In genomic region chr1:97017895-97018294, GRCh38 we compare ENCODE assay signal across 17 cellular contexts.
A peak's percentile ranks its signal among the peaks of the same experiment; 100 is the strongest.
DNase-seq lines count a peak whose midpoint lies in the region; FAIRE-seq and TF ChIP-seq lines count a peak whose summit lies in the region.
"Had no signal": no experiment of that assay in that cellular context is flagged by ENCODE, and none has a peak within 500 bp of the region (broad histone marks: within the 10 kb centered on the region; RNA-seq: fewer than 3 reads in every experiment).

No MANE protein-coding gene starts in this region.

- H2BK120ac ChIP-seq in neuronal stem cell (ENCODE audit: low read depth, low read length), result no peak overlapping the region

- no peak overlapping the region for H4K91ac ChIP-seq in neuronal stem cell (ENCODE audit: low read depth, low read length, poor library complexity)

- no peaks in the 10 kb centered on the region for H3K27me3 ChIP-seq in bronchial epithelial cell (ENCODE audit: control insufficient read depth, insufficient read depth, low read length)
- H3K27me3 ChIP-seq in neuronal stem cell (ENCODE audit: control insufficient read depth in 3 of 3, insufficient read depth in 3 of 3, low read depth in 1 of 3, low read length in 3 of 3), result no peaks in the 10 kb centered on the region
- H3K27me3 ChIP-seq: heart right ventricle, tibial nerve had no signal

- no peaks in the 10 kb centered on the region for H3K9me3 ChIP-seq in neuronal stem cell (replicated peaks in 1 of 2; ENCODE audit: control insufficient read depth in 2 of 2, insufficient read depth in 1 of 2, low read depth in 1 of 2, low read length in 2 of 2)
- H3K9me3 ChIP-seq: heart right ventricle, tibial nerve had no signal

- H3K4ac ChIP-seq in neuronal stem cell (ENCODE audit: low read length), result no peak overlapping the region

- H2BK12ac ChIP-seq in neuronal stem cell (ENCODE audit: low read length), result no peak overlapping the region

- H3K18ac ChIP-seq in neuronal stem cell (ENCODE audit: low read length), result no peak overlapping the region

- H2BK5ac ChIP-seq in neuronal stem cell (ENCODE audit: low read length), result no peak overlapping the region

- H3K4me3 ChIP-seq in LNCaP clone FGC (ENCODE audit: low read depth, low read length) (no peak overlapping the region), bronchial epithelial cell (ENCODE audit: low read depth, low read length) (no peak overlapping the region), neuronal stem cell (ENCODE audit: low read length in 2 of 2) (no peak overlapping the region)
- H3K4me3 ChIP-seq: heart right ventricle, tibial nerve had no signal

- no peaks in the 10 kb centered on the region for H3K79me1 ChIP-seq in neuronal stem cell (ENCODE audit: low read depth, low read length)

- H2AFZ ChIP-seq in neuronal stem cell (ENCODE audit: low read length), result peak overlapping the region; percentile 73

- no peak overlapping the region for H3K23ac ChIP-seq in neuronal stem cell (ENCODE audit: low read depth, low read length, poor library complexity)

- H2AK5ac ChIP-seq in neuronal stem cell (ENCODE audit: low read depth, low read length), result no peak overlapping the region

- TF ChIP-seq CTCF in LNCaP clone FGC (IDR thresholded peaks at IDR 0.05; ENCODE audit: control insufficient read depth, extremely low read depth, insufficient read depth), result no peak
- TF ChIP-seq CTCF in bronchial epithelial cell (IDR thresholded peaks at IDR 0.05; ENCODE audit: insufficient read depth, low read length, severe bottlenecking), result no peak

- H3K14ac ChIP-seq in neuronal stem cell (ENCODE audit: low read length), result no peak overlapping the region

- no peak overlapping the region for H3K4me2 ChIP-seq in neuronal stem cell (ENCODE audit: insufficient read depth, low read length, poor library complexity, severe bottlenecking)

- WGBS in neuronal stem cell (ENCODE audit: extremely low coverage in 2 of 2, insufficient read length in 2 of 2, insufficient replicate concordance in 1 of 2), 2 donors, result no CpG with 5 or more reads among the region's 2 CpGs

- H3K27ac ChIP-seq in neuronal stem cell (replicated peaks; ENCODE audit: low read length), result no peak overlapping the region
- H3K27ac ChIP-seq: heart right ventricle, tibial nerve had no signal

- no peak overlapping the region for H4K8ac ChIP-seq in neuronal stem cell (ENCODE audit: low read depth, low read length)

- peaks cover 0 to 4% of the 10 kb centered on the region in 2 donors for H3K4me1 ChIP-seq in neuronal stem cell (ENCODE audit: control insufficient read depth in 2 of 2, insufficient read depth in 1 of 2, low read depth in 1 of 2, low read length in 2 of 2)

- H2BK15ac ChIP-seq in neuronal stem cell (ENCODE audit: low read length), result no peak overlapping the region

- peak; percentile 35 for DNase-seq in DMS 273 (lab: John Stamatoyannopoulos, UW; ENCODE audit: unreplicated experiment)
- no peak for DNase-seq in DMS 273 treated with DMSO at 0.1 percent for 48 hours (lab: John Stamatoyannopoulos, UW)
- DNase-seq in LNCaP clone FGC (ENCODE audit: low read depth), result peak; percentile 6
- peak; percentile 11 for DNase-seq in bronchial epithelial cell (ENCODE audit: low read depth)
- peak; percentile 20 for DNase-seq in neuronal stem cell (ENCODE audit: low spot score)
- DNase-seq in T1000 (lab: John Stamatoyannopoulos, UW), result no peak
- DNase-seq in LoVo (ENCODE audit: low spot score), result no peak
- no peak for DNase-seq in NCI-H2029 treated with DMSO at 0.1 percent for 48 hours (lab: John Stamatoyannopoulos, UW)
- DNase-seq: 8988T; activated CD4-positive, alpha-beta T cell treated with anti-CD3 and anti-CD28 coated beads, Interleukin-2, amount 50 U/mL, for 1 hour; activated effector memory CD4-positive, alpha-beta T cell treated with Interleukin-2 at 50 U/mL for 16 hours; heart right ventricle; NCI-H1436 treated with DMSO at 0.1 percent for 48 hours; nucleus accumbens; stimulated activated CD4-positive, alpha-beta T cell treated with anti-CD3 and anti-CD28 coated beads, Interleukin-15, amount 100 ng/mL, for 24 hours had no signal

- H3K9ac ChIP-seq in neuronal stem cell (ENCODE audit: low read depth, low read length, poor library complexity), result no peak overlapping the region

- H3K36me3 ChIP-seq in bronchial epithelial cell (ENCODE audit: control insufficient read depth, insufficient read depth, low read length) (no peaks in the 10 kb centered on the region), neuronal stem cell (replicated peaks in 1 of 2; ENCODE audit: control insufficient read depth in 2 of 2, insufficient read depth in 2 of 2, low read length in 2 of 2) (no peaks in the 10 kb centered on the region)
- H3K36me3 ChIP-seq: heart right ventricle, tibial nerve had no signal

- peak; percentile 28 for FAIRE-seq in bronchial epithelial cell (lab: Jason Lieb, UNC)
- FAIRE-seq: D721Med had no signal

Comparison
In these comparisons a context has a peak if more than half of its experiments do, and no peak if none do; other contexts are left out.
1. DNase-seq: peak in DMS 273 (single experiment), LNCaP clone FGC (single experiment), bronchial epithelial cell (single experiment) and neuronal stem cell (single experiment); none in DMS 273 treated with DMSO at 0.1 percent for 48 hours (single experiment), T1000 (single experiment), LoVo (single experiment) and NCI-H2029 treated with DMSO at 0.1 percent for 48 hours (single experiment).